In genomic region chr6:140320799-140321099, GRCh38 we compare ENCODE assay signal across 1 cellular context.
TF ChIP-seq lines count a peak whose summit lies in the region.

No MANE protein-coding gene starts in this region.

TF ChIP-seq in GM23338, 12 proteins besides CTCF, POLR2A, EP300 and RAD21 (continued from another document):
- no peak for TF ChIP-seq ZNF462 (CRISPR knock-in tag; IDR thresholded peaks at IDR 0.05)
- no peak for TF ChIP-seq POLR2AphosphoS5 (IDR thresholded peaks at IDR 0.05; ENCODE audit: low read depth)
- TF ChIP-seq ZNF331 (CRISPR knock-in tag; IDR thresholded peaks at IDR 0.05; ENCODE audit: low read depth) = no peak
- TF ChIP-seq NANOG (IDR thresholded peaks at IDR 0.05; ENCODE audit: borderline replicate concordance) = no peak
- no peak for TF ChIP-seq CREB1 (CRISPR knock-in tag; IDR thresholded peaks at IDR 0.05; ENCODE audit: low read depth)
- TF ChIP-seq ZNF114 (CRISPR knock-in tag; IDR thresholded peaks at IDR 0.05) = no peak
- TF ChIP-seq ETS1 (IDR thresholded peaks at IDR 0.05) = no peak
- no peak for TF ChIP-seq JUNB (IDR thresholded peaks at IDR 0.05; ENCODE audit: unreplicated experiment)
